Comparison of ENCODE assay signal across 19 cellular contexts in genomic region chr7:107778283-107778682, GRCh38. TPM values are rescaled to one million over a fixed set of nuclear protein-coding genes. Genes with fewer than 3 reads are reported as not detected.
A peak's percentile ranks its signal among the peaks of the same experiment; 100 is the strongest.
DNase-seq lines count a peak whose midpoint lies in the region; ATAC-seq and TF ChIP-seq lines count a peak whose summit lies in the region.
"Had no signal": no experiment of that assay in that cellular context is flagged by ENCODE, and none has a peak within 500 bp of the region (broad histone marks: within the 10 kb centered on the region; RNA-seq: fewer than 3 reads in every experiment).

No MANE protein-coding gene starts in this region.

- H3K4me3 ChIP-seq in liver (ENCODE audit: low read depth in 1 of 3, low read length in 3 of 3) (no peak overlapping the region), rectal smooth muscle tissue (ENCODE audit: low read length) (no peak overlapping the region), neuronal stem cell (ENCODE audit: low read length in 2 of 2) (no peak overlapping the region)
- H3K4me3 ChIP-seq: BLaER1, GM23338 had no signal

- no peak for ATAC-seq in activated naive CD4-positive, alpha-beta T cell treated with anti-CD3 and anti-CD28 coated beads, Interleukin-2, amount 50 U/mL, for 72 hours
- no peak for ATAC-seq in HG03135 (IDR thresholded peaks at IDR 0.05; ENCODE audit: unreplicated experiment)
- ATAC-seq: CD8-positive, alpha-beta T cell; GM23338 had no signal

- no peak overlapping the region for H3K27ac Mint-ChIP-seq in activated naive CD4-positive, alpha-beta T cell treated with anti-CD3 and anti-CD28 coated beads, Interleukin-2, amount 50 U/mL, for 72 hours
- H3K27ac Mint-ChIP-seq: CD14-positive monocyte; CD8-positive, alpha-beta T cell; GM23338; HFFc6 had no signal

- H3K36me3 Mint-ChIP-seq in activated naive CD4-positive, alpha-beta T cell treated with anti-CD3 and anti-CD28 coated beads, Interleukin-2, amount 50 U/mL, for 72 hours = no peaks in the 10 kb centered on the region
- H3K36me3 Mint-ChIP-seq: CD14-positive monocyte; CD8-positive, alpha-beta T cell had no signal

- H3K79me1 ChIP-seq in neuronal stem cell (ENCODE audit: low read depth, low read length) = no peaks in the 10 kb centered on the region

- H3K4me1 ChIP-seq in liver (ENCODE audit: control insufficient read depth in 4 of 4, insufficient read depth in 4 of 4, low read length in 3 of 4) (peaks cover 1 to 21% (median 14%) of the 10 kb centered on the region in 4 donors), rectal smooth muscle tissue (ENCODE audit: control insufficient read depth, insufficient read depth, low read length) (peaks cover 25% of the 10 kb centered on the region), neuronal stem cell (ENCODE audit: control insufficient read depth in 2 of 2, insufficient read depth in 1 of 2, low read depth in 1 of 2, low read length in 2 of 2) (no peaks in the 10 kb centered on the region)
- H3K4me1 ChIP-seq: BLaER1 had no signal

- no peak for DNase-seq in activated naive CD4-positive, alpha-beta T cell treated with anti-CD3 and anti-CD28 coated beads, Interleukin-2, amount 50 U/mL, for 72 hours (ENCODE audit: low spot score in 2 of 2)
- DNase-seq in neuronal stem cell (ENCODE audit: low spot score) (no peak), T-helper 9 cell (no peak)
- DNase-seq: 8988T; Calu3; CD8-positive, alpha-beta T cell; DMS79 treated with DMSO at 0.1 percent for 48 hours; GF-D8; HCEC 1CT; HFFc6 had no signal

- H3K14ac ChIP-seq in neuronal stem cell (ENCODE audit: low read length) = no peak overlapping the region

- no peak overlapping the region for H2BK5ac ChIP-seq in neuronal stem cell (ENCODE audit: low read length)

- H3K27me3 ChIP-seq in liver (ENCODE audit: control insufficient read depth in 4 of 4, insufficient read depth in 4 of 4, low read length in 3 of 4) = no peaks in the 10 kb centered on the region
- no peaks in the 10 kb centered on the region for H3K27me3 ChIP-seq in rectal smooth muscle tissue (ENCODE audit: control insufficient read depth, insufficient read depth, low read length)
- H3K27me3 ChIP-seq in neuronal stem cell (ENCODE audit: control insufficient read depth in 3 of 3, insufficient read depth in 3 of 3, low read depth in 1 of 3, low read length in 3 of 3) = no peaks in the 10 kb centered on the region
- H3K27me3 ChIP-seq: BLaER1 had no signal

- no peak overlapping the region for H2BK120ac ChIP-seq in neuronal stem cell (ENCODE audit: low read depth, low read length)

- no peak overlapping the region for H3K4ac ChIP-seq in neuronal stem cell (ENCODE audit: low read length)

- H3K9me3 ChIP-seq in liver (ENCODE audit: control insufficient read depth in 4 of 4, low read length in 3 of 4) = no peaks in the 10 kb centered on the region
- no peaks in the 10 kb centered on the region for H3K9me3 ChIP-seq in neuronal stem cell (replicated peaks in 1 of 2; ENCODE audit: control insufficient read depth in 2 of 2, insufficient read depth in 1 of 2, low read depth in 1 of 2, low read length in 2 of 2)
- H3K9me3 ChIP-seq: BLaER1 had no signal

- no peak overlapping the region for H2BK15ac ChIP-seq in neuronal stem cell (ENCODE audit: low read length)

- H3K9ac ChIP-seq in liver (ENCODE audit: low read depth in 1 of 2, low read length in 2 of 2) (no peak overlapping the region), rectal smooth muscle tissue (ENCODE audit: low read length) (no peak overlapping the region), neuronal stem cell (ENCODE audit: low read depth, low read length, poor library complexity) (no peak overlapping the region)
- H3K9ac ChIP-seq: BLaER1 had no signal

- no peak overlapping the region for H3K18ac ChIP-seq in neuronal stem cell (ENCODE audit: low read length)

- H2AFZ ChIP-seq in neuronal stem cell (ENCODE audit: low read length) = no peak overlapping the region
- H2AFZ ChIP-seq: GM23338 had no signal

- no peak overlapping the region for H3K23ac ChIP-seq in neuronal stem cell (ENCODE audit: low read depth, low read length, poor library complexity)

- TF ChIP-seq CTCF in VCaP (conservative IDR thresholded peaks at IDR 0.05) = no peak
- no peak for TF ChIP-seq CTCF in liver (IDR thresholded peaks at IDR 0.05; ENCODE audit: low read depth, low read length, missing input control)

- H2BK12ac ChIP-seq in neuronal stem cell (ENCODE audit: low read length) = no peak overlapping the region

- no peaks in the 10 kb centered on the region for H3K9me3 Mint-ChIP-seq in activated naive CD4-positive, alpha-beta T cell treated with anti-CD3 and anti-CD28 coated beads, Interleukin-2, amount 50 U/mL, for 72 hours
- H3K9me3 Mint-ChIP-seq: CD14-positive monocyte; CD8-positive, alpha-beta T cell; GM23338; HFFc6 had no signal

- H3K4me2 ChIP-seq in neuronal stem cell (ENCODE audit: insufficient read depth, low read length, poor library complexity, severe bottlenecking) = no peak overlapping the region
- H3K4me2 ChIP-seq: BLaER1, GM23338 had no signal

- no peak overlapping the region for H2AK5ac ChIP-seq in neuronal stem cell (ENCODE audit: low read depth, low read length)

- H4K8ac ChIP-seq in neuronal stem cell (ENCODE audit: low read depth, low read length) = no peak overlapping the region

- no peaks in the 10 kb centered on the region for H3K36me3 ChIP-seq in liver (ENCODE audit: control insufficient read depth in 4 of 4, insufficient read depth in 3 of 4, low read depth in 1 of 4, low read length in 3 of 4)
- no peaks in the 10 kb centered on the region for H3K36me3 ChIP-seq in rectal smooth muscle tissue (ENCODE audit: control insufficient read depth, insufficient read depth, low read length)
- no peaks in the 10 kb centered on the region for H3K36me3 ChIP-seq in neuronal stem cell (replicated peaks in 1 of 2; ENCODE audit: control insufficient read depth in 2 of 2, insufficient read depth in 2 of 2, low read length in 2 of 2)
- H3K36me3 ChIP-seq: BLaER1 had no signal

- peak overlapping the region; percentile 41; the same call in 1 of the 2 replicates for H3K27ac ChIP-seq in VCaP
- H3K27ac ChIP-seq in liver (ENCODE audit: low read depth in 1 of 2, low read length in 2 of 2) = no peak overlapping the region
- peak overlapping the region; percentile 73 for H3K27ac ChIP-seq in rectal smooth muscle tissue (ENCODE audit: low read depth, low read length)
- H3K27ac ChIP-seq in neuronal stem cell (replicated peaks; ENCODE audit: low read length) = no peak overlapping the region
- H3K27ac ChIP-seq: BLaER1 had no signal

- TF ChIP-seq RAD21 in liver (IDR thresholded peaks at IDR 0.05) = no peak

- WGBS in liver = 37% methylated on average over 4 of the region's 4 CpGs
- WGBS in neuronal stem cell (ENCODE audit: extremely low coverage in 2 of 2, insufficient read length in 2 of 2, insufficient replicate concordance in 1 of 2), 2 donors = no CpG with 5 or more reads among the region's 4 CpGs

- H4K91ac ChIP-seq in neuronal stem cell (ENCODE audit: low read depth, low read length, poor library complexity) = no peak overlapping the region

TF ChIP-seq in liver, 16 proteins besides CTCF, POLR2A, EP300 and RAD21:
- TF ChIP-seq REST (IDR thresholded peaks at IDR 0.05) (no peak), HNF4A (conservative IDR thresholded peaks at IDR 0.05) (peak; percentile 77 to 85), RXRA (IDR thresholded peaks at IDR 0.05) (peak in 1 of 2 donors; percentile 23), HNF4G (IDR thresholded peaks at IDR 0.05) (peak; percentile 48), SP1 (IDR thresholded peaks at IDR 0.05) (peak; percentile 20)
TF ChIP-seq in liver: peak in this region for 4.

RNA-seq across cellular contexts. Expression of gene SLC26A3, which starts 24.7 kb away (rescaled TPM):
- under 1 TPM; under 0.01 to 0.19 TPM for total RNA-seq in liver
- polyA plus RNA-seq in liver = under 1 TPM; 0.09 to 0.49 TPM
- not detected for total RNA-seq in activated naive CD4-positive, alpha-beta T cell treated with anti-CD3 and anti-CD28 coated beads, Interleukin-2, amount 50 U/mL, for 72 hours
- polyA plus RNA-seq in neuronal stem cell (2013, experiment 1 of 2) = not detected
- not detected for polyA plus RNA-seq in neuronal stem cell (2013, experiment 2 of 2)
- total RNA-seq: A673; Calu3; CD8-positive, alpha-beta T cell; GM23338; HFFc6 had no signal
- polyA plus RNA-seq: AG04450, CD14-positive monocyte, GM23338 had no signal

RNA-seq across cellular contexts. Expression of gene CBLL1, which starts 34.3 kb away (rescaled TPM):
- total RNA-seq in liver = 10 to 100 TPM in 1 of 2 donors, 1 to 10 TPM in 1; 9.0 to 17.0 TPM
- 10 to 100 TPM in 1 of 2 donors, 1 to 10 TPM in 1; 5.2 to 10.9 TPM for polyA plus RNA-seq in liver
- 10 to 100 TPM; 36.8 to 48.9 TPM for total RNA-seq in activated naive CD4-positive, alpha-beta T cell treated with anti-CD3 and anti-CD28 coated beads, Interleukin-2, amount 50 U/mL, for 72 hours
- polyA plus RNA-seq in neuronal stem cell (2013, experiment 1 of 2) = 40.6 TPM
- 40.6 TPM for polyA plus RNA-seq in neuronal stem cell (2013, experiment 2 of 2)

Comparison
In these comparisons a context has a peak if more than half of its experiments do, and no peak if none do; other contexts are left out.
1. H3K27ac ChIP-seq: peak in VCaP (single experiment) and rectal smooth muscle tissue (single experiment); none in liver (0 of 2) and neuronal stem cell (single experiment).